ENCODE assay signal across 1 cellular context in genomic region chr19:2754659-2755447, GRCh38.
A peak's percentile ranks its signal among the peaks of the same experiment; 100 is the strongest.
TF ChIP-seq lines count a peak whose summit lies in the region.

No MANE protein-coding gene starts in this region.

TF ChIP-seq in HepG2, 621 proteins besides CTCF, POLR2A, EP300 and RAD21:
- TF ChIP-seq AGO2 (optimal IDR thresholded peaks at IDR 0.05; ENCODE audit: low read depth, low read length), result peak; percentile 87
- no peak for TF ChIP-seq ZHX1 (CRISPR knock-in tag; IDR thresholded peaks at IDR 0.05; ENCODE audit: low read depth)
- no peak for TF ChIP-seq ZNF737 (CRISPR knock-in tag; IDR thresholded peaks at IDR 0.05; ENCODE audit: borderline replicate concordance)
- no peak for TF ChIP-seq ZNF543 (CRISPR knock-in tag; IDR thresholded peaks at IDR 0.05)
TF ChIP-seq in HepG2: peak in this region for 1.
